8 cellular contexts compared by ENCODE assay signal in genomic region chr18:33440011-33440383, GRCh38. TPM values are rescaled to one million over a fixed set of nuclear protein-coding genes. Genes with fewer than 3 reads are reported as not detected.
DNase-seq lines count a peak whose midpoint lies in the region; ATAC-seq and TF ChIP-seq lines count a peak whose summit lies in the region.

No MANE protein-coding gene starts in this region.

- H3K4me3 Mint-ChIP-seq in H9 (peak overlapping the region; percentile 80 to 90), mesothelial cell of epicardium (peak overlapping the region; percentile 79)
- no peak overlapping the region for H3K4me3 Mint-ChIP-seq in stimulated activated naive CD8-positive, alpha-beta T cell treated with anti-CD3 and anti-CD28 coated beads, Interleukin-15, amount 100 ng/mL, for 72 hours

- H3K4me3 ChIP-seq in esophagus (ENCODE audit: low read depth in 1 of 2, low read length in 2 of 2), result peak overlapping the region; percentile 47 to 53

- no peak overlapping the region for H3K9ac ChIP-seq in H9 (ENCODE audit: extremely low read depth, insufficient read length, low read length)

- peak overlapping the region; percentile 88 for H3K4me2 ChIP-seq in H9 (ENCODE audit: insufficient read depth, insufficient read length, low read length)

- H3K36me3 Mint-ChIP-seq in H9 (ENCODE audit: insufficient read depth in 1 of 3, low read depth in 3 of 3) (no peaks in the 10 kb centered on the region), mesothelial cell of epicardium (no peaks in the 10 kb centered on the region)

- H3K9me3 Mint-ChIP-seq in H9 (no peaks in the 10 kb centered on the region), mesothelial cell of epicardium (no peaks in the 10 kb centered on the region)
- peaks cover 0 to 6% of the 10 kb centered on the region in 2 donors for H3K9me3 Mint-ChIP-seq in stimulated activated naive CD8-positive, alpha-beta T cell treated with anti-CD3 and anti-CD28 coated beads, Interleukin-15, amount 100 ng/mL, for 72 hours

- H3K4ac ChIP-seq in H9 (ENCODE audit: low read depth, low read length), result no peak overlapping the region

- no peaks in the 10 kb centered on the region for H3K36me3 ChIP-seq in esophagus (ENCODE audit: control insufficient read depth in 2 of 2, insufficient read depth in 2 of 2, low read length in 1 of 2)

- H2BK15ac ChIP-seq in H9 (ENCODE audit: low read depth, low read length), result no peak overlapping the region

- H3K23ac ChIP-seq in H9 (ENCODE audit: insufficient read length, low read depth, low read length), result no peak overlapping the region

- DNase-seq in H9 (peak; percentile 72), NCI-H82 treated with DMSO at 0.1 percent for 48 hours (lab: John Stamatoyannopoulos, UW; ENCODE audit: unreplicated experiment) (peak; percentile 58), mesothelial cell of epicardium (ENCODE audit: low spot score in 2 of 2, unreplicated experiment in 2 of 2) (peak; percentile 40 to 67), HuH-7.5 (ENCODE audit: low spot score) (no peak)
- no peak for DNase-seq in stimulated activated naive CD8-positive, alpha-beta T cell treated with anti-CD3 and anti-CD28 coated beads, Interleukin-15, amount 100 ng/mL, for 72 hours

- no peaks in the 10 kb centered on the region for H4K20me1 ChIP-seq in H9 (ENCODE audit: control insufficient read depth, insufficient read depth, insufficient read length)

- H2BK5ac ChIP-seq in H9 (ENCODE audit: insufficient read length, low read length), result no peak overlapping the region

- no peak overlapping the region for H2AFZ ChIP-seq in H9 (ENCODE audit: low read length)

- no peak overlapping the region for H2AK5ac ChIP-seq in H9 (ENCODE audit: insufficient read length, low read length)

- H3T11ph ChIP-seq in H9 (ENCODE audit: low read length), result no peak overlapping the region

- H3K27ac Mint-ChIP-seq in H9 (peak overlapping the region in 1 of 3 experiments; percentile 74; a peak in 1 of 7 replicates), mesothelial cell of epicardium (peak overlapping the region; percentile 17)
- H3K27ac Mint-ChIP-seq in stimulated activated naive CD8-positive, alpha-beta T cell treated with anti-CD3 and anti-CD28 coated beads, Interleukin-15, amount 100 ng/mL, for 72 hours, result no peak overlapping the region

- no peak overlapping the region for H3K56ac ChIP-seq in H9 (ENCODE audit: insufficient read length, low read depth, low read length)

- no peak overlapping the region for H3K14ac ChIP-seq in H9 (ENCODE audit: insufficient read depth, low read length)

- H2BK120ac ChIP-seq in H9 (ENCODE audit: low read depth, low read length, poor library complexity, severe bottlenecking), result no peak overlapping the region

- H3K18ac ChIP-seq in H9 (ENCODE audit: insufficient read length, low read depth, low read length), result no peak overlapping the region

- H3K79me2 ChIP-seq in H9 (ENCODE audit: insufficient read depth, low read length), result no peaks in the 10 kb centered on the region

- no peak overlapping the region for H4K91ac ChIP-seq in H9 (ENCODE audit: insufficient read length, low read depth, low read length)

- peaks cover 2% of the 10 kb centered on the region; the same call in 1 of the 2 replicates for H3K4me1 ChIP-seq in H9 (ENCODE audit: insufficient read depth, low read length)
- no peaks in the 10 kb centered on the region for H3K4me1 ChIP-seq in esophagus (ENCODE audit: control insufficient read depth in 2 of 2, insufficient read depth in 2 of 2, low read length in 1 of 2)

- ATAC-seq in GM18873 (IDR thresholded peaks at IDR 0.05; ENCODE audit: low FRiP score, unreplicated experiment) (no peak), GM19023 (IDR thresholded peaks at IDR 0.05; ENCODE audit: unreplicated experiment) (no peak)
- ATAC-seq in stimulated activated naive CD8-positive, alpha-beta T cell treated with anti-CD3 and anti-CD28 coated beads, Interleukin-15, amount 100 ng/mL, for 72 hours, result no peak

- no peak overlapping the region for H4K5ac ChIP-seq in H9 (ENCODE audit: insufficient read length, low read depth, low read length)

- TF ChIP-seq CTCF in H9 (conservative IDR thresholded peaks at IDR 0.05) (peak; percentile 63), mesothelial cell of epicardium (IDR thresholded peaks at IDR 0.05; ENCODE audit: unreplicated experiment) (peak; percentile 60)

- WGBS in H9 (ENCODE audit: extremely low coverage, insufficient read length, low lambda C conversion rate), result no CpG with 5 or more reads among the region's 9 CpGs
- 3 to 5% methylated on average over 9 of the region's 9 CpGs for WGBS in esophagus, 2 donors

- H2BK20ac ChIP-seq in H9 (ENCODE audit: low read depth, low read length, poor library complexity, severe bottlenecking), result no peak overlapping the region

- H3K79me1 ChIP-seq in H9 (ENCODE audit: insufficient read depth, low read depth, low read length, poor library complexity, severe bottlenecking), result no peaks in the 10 kb centered on the region

- H3K9me3 ChIP-seq in H9 (ENCODE audit: control insufficient read depth, low read depth, low read length), result no peaks in the 10 kb centered on the region
- H3K9me3 ChIP-seq in esophagus (ENCODE audit: control insufficient read depth in 2 of 2, insufficient read depth in 1 of 2, low read depth in 1 of 2, low read length in 1 of 2), result no peaks in the 10 kb centered on the region

- peaks cover 3% of the 10 kb centered on the region for H3K23me2 ChIP-seq in H9 (ENCODE audit: insufficient read length, low read depth, low read length, poor library complexity, severe bottlenecking)

- peaks cover 0 to 4% of the 10 kb centered on the region in 2 experiments; a peak in 2 of 4 replicates for H3K4me1 Mint-ChIP-seq in H9
- H3K4me1 Mint-ChIP-seq in mesothelial cell of epicardium, result peaks cover 16% of the 10 kb centered on the region
- no peaks in the 10 kb centered on the region for H3K4me1 Mint-ChIP-seq in stimulated activated naive CD8-positive, alpha-beta T cell treated with anti-CD3 and anti-CD28 coated beads, Interleukin-15, amount 100 ng/mL, for 72 hours

- H3K27me3 Mint-ChIP-seq in H9 (ENCODE audit: low read depth) (peaks cover 43% of the 10 kb centered on the region), mesothelial cell of epicardium (ENCODE audit: low read depth) (peaks cover 17% of the 10 kb centered on the region)
- peaks cover 26% of the 10 kb centered on the region for H3K27me3 Mint-ChIP-seq in stimulated activated naive CD8-positive, alpha-beta T cell treated with anti-CD3 and anti-CD28 coated beads, Interleukin-15, amount 100 ng/mL, for 72 hours

- H3K27me3 ChIP-seq in H9 (ENCODE audit: insufficient read depth, low read length) (no peaks in the 10 kb centered on the region; the same call in 1 of the 2 replicates), esophagus (ENCODE audit: control insufficient read depth in 1 of 2, insufficient read depth in 2 of 2, low read length in 2 of 2) (no peaks in the 10 kb centered on the region)

- H2BK12ac ChIP-seq in H9 (ENCODE audit: insufficient read length, low read depth, low read length), result no peak overlapping the region

- H4K8ac ChIP-seq in H9 (replicated peaks; ENCODE audit: insufficient read length, low read depth, low read length), result no peak overlapping the region

- no peak overlapping the region for H3K27ac ChIP-seq in H9 (ENCODE audit: insufficient read length, low read depth, low read length)
- H3K27ac ChIP-seq in esophagus (ENCODE audit: low read depth in 2 of 2, low read length in 1 of 2), result no peak overlapping the region

RNA-seq across cellular contexts. Expression of gene CCDC178, which starts 0.5 kb away (rescaled TPM):
- total RNA-seq in H9 (2021) (0.11 TPM in 1 of 2 replicates, not detected in the other), mesothelial cell of epicardium (3.0 to 3.9 TPM (median 3.1 TPM) in 3 replicates)
- polyA plus RNA-seq in esophagus, result under 1 TPM; 0.24 to 0.34 TPM

Comparison
In these comparisons a context has a peak if more than half of its experiments do, and no peak if none do; other contexts are left out.
1. DNase-seq: peak in H9 (single experiment), NCI-H82 treated with DMSO at 0.1 percent for 48 hours (single experiment) and mesothelial cell of epicardium (2 of 2); none in HuH-7.5 (single experiment) and stimulated activated naive CD8-positive, alpha-beta T cell treated with anti-CD3 and anti-CD28 coated beads, Interleukin-15, amount 100 ng/mL, for 72 hours (0 of 2).
2. H3K4me3 Mint-ChIP-seq: peak in H9 (2 of 2) and mesothelial cell of epicardium (single experiment); none in stimulated activated naive CD8-positive, alpha-beta T cell treated with anti-CD3 and anti-CD28 coated beads, Interleukin-15, amount 100 ng/mL, for 72 hours (0 of 2).